9 cellular contexts compared by ENCODE assay signal in the genomic region with DNA sequence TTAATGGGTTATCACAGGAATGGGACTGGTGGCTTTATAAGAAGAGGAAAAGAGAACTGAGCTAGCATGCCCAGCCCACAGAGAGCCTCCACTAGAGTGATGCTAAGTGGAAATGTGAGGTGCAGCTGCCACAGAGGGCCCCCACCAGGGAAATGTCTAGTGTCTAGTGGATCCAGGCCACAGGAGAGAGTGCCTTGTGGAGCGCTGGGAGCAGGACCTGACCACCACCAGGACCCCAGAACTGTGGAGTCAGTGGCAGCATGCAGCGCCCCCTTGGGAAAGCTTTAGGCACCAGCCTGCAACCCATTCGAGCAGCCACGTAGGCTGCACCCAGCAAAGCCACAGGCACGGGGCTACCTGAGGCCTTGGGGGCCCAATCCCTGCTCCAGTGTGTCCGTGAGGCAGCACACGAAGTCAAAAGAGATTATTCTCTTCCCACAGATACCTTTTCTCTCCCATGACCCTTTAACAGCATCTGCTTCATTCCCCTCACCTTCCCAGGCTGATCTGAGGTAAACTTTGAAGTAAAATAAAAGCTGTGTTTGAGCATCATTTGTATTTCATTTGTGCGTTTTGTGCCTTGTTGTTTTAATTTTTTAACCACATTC. TPM values are rescaled to one million over a fixed set of nuclear protein-coding genes. Genes with fewer than 3 reads are reported as not detected.
DNase-seq lines count a peak whose midpoint lies in the region; ATAC-seq and TF ChIP-seq lines count a peak whose summit lies in the region.
"Had no signal": no experiment of that assay in that cellular context is flagged by ENCODE, and none has a peak within 500 bp of the region (broad histone marks: within the 10 kb centered on the region; RNA-seq: fewer than 3 reads in every experiment).

No MANE protein-coding gene starts in this region.

- H3K9me3 Mint-ChIP-seq in neural crest cell, result peaks cover 3% of the 10 kb centered on the region

- H3K4me2 ChIP-seq in OCI-LY7 (ENCODE audit: low read length), result no peak overlapping the region

- H3K4me3 Mint-ChIP-seq in neural crest cell, result peak overlapping the region; percentile 16

- H3K36me3 ChIP-seq in OCI-LY7 (ENCODE audit: insufficient read depth, low read length), result peaks cover 29% of the 10 kb centered on the region
- peaks cover 26% of the 10 kb centered on the region for H3K36me3 ChIP-seq in brain microvascular endothelial cell (replicated peaks)

- no peak overlapping the region for H3K27ac Mint-ChIP-seq in neural crest cell (ENCODE audit: unreplicated experiment)

- DNase-seq in GM10248 (ENCODE audit: extremely low spot score) (no peak), OCI-LY7 (ENCODE audit: low spot score) (no peak), brain microvascular endothelial cell (no peak), neural crest cell (ENCODE audit: low read depth, low spot score) (no peak), superior temporal gyrus (ENCODE audit: extremely low spot score) (no peak)
- DNase-seq: NCI-H69 had no signal

- POLR2A ChIA-PET in GM10248 (lab: Yijun Ruan, JAX), result interaction anchor here (0.9 to 3.5 kb wide), 12 partner anchors 15 to 119 kb away, joined by 3 to 13 read pairs (median 4); partner anchors contain the start of gene ABCF1
- POLR2A ChIA-PET in OCI-LY7 (lab: Charles Lee), result interaction anchor here (0.5 to 1.1 kb wide), 2 partner anchors 9 to 43 kb away, joined by 4 read pairs; no protein-coding TSS in a partner anchor

- H3K4me1 Mint-ChIP-seq in neural crest cell, result peaks cover 10% of the 10 kb centered on the region

- peaks cover 22% of the 10 kb centered on the region for H3K27me3 Mint-ChIP-seq in neural crest cell (ENCODE audit: low read depth)

- in situ Hi-C loops in brain microvascular endothelial cell (cut with HindIII; ENCODE audit: low pct_ligation_motif_present, low sequenced_read_pairs), result no loop called here

- no peak for ATAC-seq in GM21717 (IDR thresholded peaks at IDR 0.05; ENCODE audit: unreplicated experiment)
- ATAC-seq in GM18520 (IDR thresholded peaks at IDR 0.05; ENCODE audit: unreplicated experiment), result no peak
- no peak for ATAC-seq in GM21526 (IDR thresholded peaks at IDR 0.05; ENCODE audit: low FRiP score, unreplicated experiment)

- H3K36me3 Mint-ChIP-seq in neural crest cell (ENCODE audit: low read depth), result no peaks in the 10 kb centered on the region

- CTCF ChIA-PET in GM10248 (lab: Yijun Ruan, JAX), result interaction anchor here (0.8 to 5.9 kb wide), 17 partner anchors 9 to 586 kb away, joined by 3 to 43 read pairs (median 6); partner anchors contain the start of gene DHX16
- CTCF ChIA-PET in OCI-LY7 (lab: Charles Lee; ENCODE audit: unreplicated experiment), result no interaction called here

- H2AFZ ChIP-seq in OCI-LY7 (ENCODE audit: low read length), result no peak overlapping the region

- H3K9me2 ChIP-seq in OCI-LY7 (ENCODE audit: insufficient read depth, low read length), result no peaks in the 10 kb centered on the region

- peaks cover 16% of the 10 kb centered on the region for H3K4me1 ChIP-seq in OCI-LY7 (ENCODE audit: insufficient read depth, low read length, poor library complexity, severe bottlenecking)

- intact Hi-C loops in OCI-LY7 (cut with micrococcal nuclease; ENCODE audit: unreplicated experiment), result no loop called here

- peaks cover 14% of the 10 kb centered on the region for H3K79me2 ChIP-seq in OCI-LY7 (ENCODE audit: insufficient read depth, low read depth, low read length)

- no TSS peak for BruUV-seq in OCI-LY7 (replicated peaks; lab: Mats Ljungman, UMichigan)

- no peaks in the 10 kb centered on the region for H3K9me3 ChIP-seq in OCI-LY7 (ENCODE audit: low read length)

- H3K4me3 ChIP-seq in OCI-LY7 (ENCODE audit: low read depth, low read length, poor library complexity, severe bottlenecking) (no peak overlapping the region), brain microvascular endothelial cell (ENCODE audit: low read depth, low read length) (no peak overlapping the region)

- H4K20me1 ChIP-seq in OCI-LY7 (ENCODE audit: insufficient read depth, low read length), result peaks cover 8% of the 10 kb centered on the region; the same call in 1 of the 2 replicates

- H3K27me3 ChIP-seq in brain microvascular endothelial cell (replicated peaks), result no peaks in the 10 kb centered on the region

- H3K27ac ChIP-seq in OCI-LY7 (ENCODE audit: low read depth, low read length, poor library complexity, severe bottlenecking) (no peak overlapping the region), brain microvascular endothelial cell (no peak overlapping the region)

- TF ChIP-seq CTCF in GM10248 (IDR thresholded peaks at IDR 0.05; ENCODE audit: control extremely low read depth, extremely low read depth, low read depth, missing control alignments) (peak; percentile 39), OCI-LY7 (conservative IDR thresholded peaks at IDR 0.05; ENCODE audit: low read length) (peak; percentile 62), brain microvascular endothelial cell (IDR thresholded peaks at IDR 0.05; ENCODE audit: low read depth, low read length, missing control alignments) (peak; percentile 49), neural crest cell (conservative IDR thresholded peaks at IDR 0.05) (peak; percentile 35)

RNA-seq across cellular contexts. Expression of gene HLA-E, which starts 4.4 kb away (rescaled TPM):
- 131 and 156 TPM in 2 replicates for total RNA-seq in OCI-LY7 (2014; rRNA removed; shearing (Covaris generic))
- total RNA-seq in OCI-LY7 (2022) (123 and 151 TPM in 2 replicates), neural crest cell (13.4 and 14.2 TPM in 2 replicates)
